1 cellular context compared by ENCODE assay signal in genomic region chr22:50459443-50460140, GRCh38.
TF ChIP-seq lines count a peak whose summit lies in the region.

No MANE protein-coding gene starts in this region.

TF ChIP-seq in HepG2, 621 proteins besides CTCF, POLR2A, EP300 and RAD21:
- TF ChIP-seq ZFP41 (CRISPR knock-in tag; IDR thresholded peaks at IDR 0.05; ENCODE audit: borderline replicate concordance): no peak
- TF ChIP-seq GPN1 (CRISPR knock-in tag; IDR thresholded peaks at IDR 0.05; ENCODE audit: borderline replicate concordance): no peak
- TF ChIP-seq RBFOX2 (IDR thresholded peaks at IDR 0.05; ENCODE audit: low read depth, low read length): 0 out of 2 replicates have a peak, but pooled peaks have one; percentile 17
- TF ChIP-seq MXD3 (CRISPR knock-in tag; IDR thresholded peaks at IDR 0.05): no peak
- no peak for TF ChIP-seq ZNF513 (CRISPR knock-in tag; conservative IDR thresholded peaks at IDR 0.05)
- peak; percentile 41; the same call in 1 of the 2 replicates for TF ChIP-seq ZBTB33 (CRISPR knock-in tag; IDR thresholded peaks at IDR 0.05)
- TF ChIP-seq HMGA1 (CRISPR knock-in tag; conservative IDR thresholded peaks at IDR 0.05): no peak
- TF ChIP-seq MYC (CRISPR knock-in tag; IDR thresholded peaks at IDR 0.05; ENCODE audit: borderline replicate concordance): no peak
- peak; percentile 36 for TF ChIP-seq AGO2 (optimal IDR thresholded peaks at IDR 0.05; ENCODE audit: low read depth, low read length)
